ENCODE assay signal across 14 cellular contexts in the genomic region with DNA sequence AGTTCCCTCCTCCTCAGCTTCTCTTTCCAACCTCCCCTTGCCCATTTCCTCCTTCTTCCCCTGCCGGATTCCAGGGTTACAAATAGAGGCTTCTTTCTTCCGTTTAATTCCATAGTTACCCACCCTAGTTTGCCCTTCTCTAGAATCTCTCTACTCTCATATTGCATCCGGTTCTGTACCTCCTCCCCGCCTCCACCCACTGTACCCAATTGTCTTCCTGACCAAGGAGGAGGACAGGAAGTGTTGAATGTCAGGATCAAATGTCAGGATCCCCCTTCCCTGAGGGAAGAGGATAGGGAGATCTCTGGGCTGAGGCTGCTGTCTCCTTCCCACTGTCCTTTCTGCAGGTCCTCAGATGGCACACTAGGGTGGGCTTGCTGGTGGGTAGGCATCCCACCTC. TPM values are rescaled to one million over a fixed set of nuclear protein-coding genes. Genes with fewer than 3 reads are reported as not detected.
A peak's percentile ranks its signal among the peaks of the same experiment; 100 is the strongest.
DNase-seq lines count a peak whose midpoint lies in the region; ATAC-seq and TF ChIP-seq lines count a peak whose summit lies in the region.
"Had no signal": no experiment of that assay in that cellular context is flagged by ENCODE, and none has a peak within 500 bp of the region (broad histone marks: within the 10 kb centered on the region; RNA-seq: fewer than 3 reads in every experiment).

No MANE protein-coding gene starts in this region.

- no peak overlapping the region for H2AFZ ChIP-seq in GM23338

- H3K79me2 ChIP-seq in GM23338 (replicated peaks; ENCODE audit: insufficient read depth) (peaks cover 91% of the 10 kb centered on the region), mesendoderm (ENCODE audit: control insufficient read depth, insufficient read depth, low read length) (peaks cover 33% of the 10 kb centered on the region)

- no peak overlapping the region for H2BK120ac ChIP-seq in mesendoderm (ENCODE audit: low read depth, low read length)

- H3K4ac ChIP-seq in mesendoderm (ENCODE audit: low read depth, low read length), result no peak overlapping the region

- H3K4me2 ChIP-seq in GM23338 (peak overlapping the region; percentile 69), mesendoderm (ENCODE audit: low read length) (no peak overlapping the region)

- peaks cover 0 to 2% (median 0%) of the 10 kb centered on the region in 8 donors for H3K9me3 Mint-ChIP-seq in CD4-positive, alpha-beta memory T cell
- H3K9me3 Mint-ChIP-seq in GM23338, result no peaks in the 10 kb centered on the region
- no peaks in the 10 kb centered on the region for H3K9me3 Mint-ChIP-seq in activated T-cell treated with anti-CD3 and anti-CD28 coated beads, Interleukin-2, amount 50 U/mL, for 72 hours
- H3K9me3 Mint-ChIP-seq: CD8-positive, alpha-beta T cell; naive thymus-derived CD8-positive, alpha-beta T cell had no signal

- H3K27me3 Mint-ChIP-seq in CD4-positive, alpha-beta memory T cell, result no peaks in the 10 kb centered on the region
- no peaks in the 10 kb centered on the region for H3K27me3 Mint-ChIP-seq in GM23338 (ENCODE audit: insufficient read depth, low read depth, poor library complexity)
- H3K27me3 Mint-ChIP-seq in activated T-cell treated with anti-CD3 and anti-CD28 coated beads, Interleukin-2, amount 50 U/mL, for 72 hours (ENCODE audit: low read depth), result no peaks in the 10 kb centered on the region
- H3K27me3 Mint-ChIP-seq: naive thymus-derived CD8-positive, alpha-beta T cell had no signal

- H3K9me3 ChIP-seq in CD4-positive, alpha-beta memory T cell (ENCODE audit: control insufficient read depth in 1 of 2, low read length in 2 of 2), result no peaks in the 10 kb centered on the region
- H3K9me3 ChIP-seq in SK-N-MC (ENCODE audit: low read depth, low read length) (no peaks in the 10 kb centered on the region), prostate gland (no peaks in the 10 kb centered on the region)
- H3K9me3 ChIP-seq: esophagus muscularis mucosa had no signal

- peak overlapping the region in 4 of 7 donors; percentile 15 to 55 (median 28) for H3K27ac Mint-ChIP-seq in CD4-positive, alpha-beta memory T cell
- H3K27ac Mint-ChIP-seq in GM23338, result peak overlapping the region; percentile 75
- no peak overlapping the region for H3K27ac Mint-ChIP-seq in activated T-cell treated with anti-CD3 and anti-CD28 coated beads, Interleukin-2, amount 50 U/mL, for 72 hours

- 0 out of 2 replicates have a peak, but pooled peaks cover 3% of the 10 kb centered on the region for H3F3A ChIP-seq in GM23338 (replicated peaks; ENCODE audit: low read depth)

- no peaks in the 10 kb centered on the region for H3K4me1 ChIP-seq in CD4-positive, alpha-beta memory T cell (ENCODE audit: insufficient read depth, low read length)
- H3K4me1 ChIP-seq in GM23338 (ENCODE audit: insufficient read depth) (peaks cover 13% of the 10 kb centered on the region), mesendoderm (ENCODE audit: control insufficient read depth, low read depth, low read length) (peaks cover 9% of the 10 kb centered on the region), prostate gland (replicated peaks) (no peaks in the 10 kb centered on the region)

- TF ChIP-seq CTCF in GM23338 (conservative IDR thresholded peaks at IDR 0.05; ENCODE audit: low read depth in 2 of 2) (no peak), prostate gland (IDR thresholded peaks at IDR 0.05) (no peak)

- H3K36me3 ChIP-seq in CD4-positive, alpha-beta memory T cell (ENCODE audit: insufficient read depth, low read length), result peaks cover 22% of the 10 kb centered on the region
- H3K36me3 ChIP-seq in GM23338 (ENCODE audit: insufficient read depth), result peaks cover 28% of the 10 kb centered on the region
- peaks cover 38% of the 10 kb centered on the region for H3K36me3 ChIP-seq in SK-N-MC (ENCODE audit: insufficient read depth, low read length)
- H3K36me3 ChIP-seq in mesendoderm (ENCODE audit: control insufficient read depth, insufficient read depth, low read length), result peaks cover 2% of the 10 kb centered on the region
- no peaks in the 10 kb centered on the region for H3K36me3 ChIP-seq in prostate gland

- H3K4me3 ChIP-seq in CD4-positive, alpha-beta memory T cell (ENCODE audit: low read length in 2 of 2), result no peak overlapping the region
- H3K4me3 ChIP-seq in GM23338 (peak overlapping the region; percentile 5; the same call in 1 of the 2 replicates), SK-N-MC (no peak overlapping the region), mesendoderm (ENCODE audit: low read length) (no peak overlapping the region), prostate gland (no peak overlapping the region)
- H3K4me3 ChIP-seq: esophagus muscularis mucosa had no signal

- ATAC-seq in GM23338 (peak; percentile 98), HG03135 (IDR thresholded peaks at IDR 0.05; ENCODE audit: unreplicated experiment) (no peak), GM18519 (IDR thresholded peaks at IDR 0.05; ENCODE audit: low FRiP score, unreplicated experiment) (no peak)
- no peak for ATAC-seq in activated T-cell treated with anti-CD3 and anti-CD28 coated beads, Interleukin-2, amount 50 U/mL, for 72 hours (replicated peaks in 1 of 2)
- ATAC-seq: CD8-positive, alpha-beta T cell; naive thymus-derived CD8-positive, alpha-beta T cell had no signal

- H4K5ac ChIP-seq in mesendoderm (ENCODE audit: low read length), result no peak overlapping the region

- no peak overlapping the region for H3K18ac ChIP-seq in mesendoderm (ENCODE audit: low read length)

- no peak overlapping the region for H3K23ac ChIP-seq in mesendoderm (ENCODE audit: low read length)

- H3K9ac ChIP-seq in SK-N-MC (ENCODE audit: insufficient read length), result no peak overlapping the region
- no peak overlapping the region for H3K9ac ChIP-seq in mesendoderm (ENCODE audit: low read length)

- intact Hi-C loops in CD4-positive, alpha-beta memory T cell (cut with micrococcal nuclease), result no loop called here
- intact Hi-C loops in prostate gland (cut with DNase I), result no loop called here

- no peak overlapping the region for H3K4me3 Mint-ChIP-seq in CD4-positive, alpha-beta memory T cell
- peak overlapping the region; percentile 45 for H3K4me3 Mint-ChIP-seq in GM23338
- H3K4me3 Mint-ChIP-seq in activated T-cell treated with anti-CD3 and anti-CD28 coated beads, Interleukin-2, amount 50 U/mL, for 72 hours, result no peak overlapping the region
- H3K4me3 Mint-ChIP-seq: CD8-positive, alpha-beta T cell had no signal

- H3K36me3 Mint-ChIP-seq in CD4-positive, alpha-beta memory T cell, result peaks cover 12 to 21% of the 10 kb centered on the region in 2 donors
- peaks cover 28% of the 10 kb centered on the region for H3K36me3 Mint-ChIP-seq in GM23338 (ENCODE audit: low read depth)
- H3K36me3 Mint-ChIP-seq in activated T-cell treated with anti-CD3 and anti-CD28 coated beads, Interleukin-2, amount 50 U/mL, for 72 hours (ENCODE audit: insufficient read depth in 2 of 2), result peaks cover 0 to 13% of the 10 kb centered on the region in 2 donors

- H3K79me1 ChIP-seq in mesendoderm (ENCODE audit: low read length), result peaks cover 6% of the 10 kb centered on the region

- H4K20me1 ChIP-seq in GM23338 (replicated peaks; ENCODE audit: insufficient read depth), result peaks cover 31% of the 10 kb centered on the region

- CTCF ChIA-PET in CD4-positive, alpha-beta memory T cell (lab: Charles Lee; ENCODE audit: partially characterized antibody), result no interaction called here

- POLR2A ChIA-PET in CD4-positive, alpha-beta memory T cell (lab: Charles Lee; ENCODE audit: partially characterized antibody), result no interaction called here

- H3K9me2 ChIP-seq in GM23338 (ENCODE audit: insufficient read depth), result no peaks in the 10 kb centered on the region

- no CpG with 5 or more reads among the region's 4 CpGs for WGBS in mesendoderm (ENCODE audit: extremely low coverage, insufficient coverage, low lambda C conversion rate)
- WGBS in prostate gland, result 44% methylated on average over 4 of the region's 4 CpGs

- no peak for TF ChIP-seq POLR2A in prostate gland (IDR thresholded peaks at IDR 0.05)

- H2BK5ac ChIP-seq in mesendoderm (ENCODE audit: low read length), result no peak overlapping the region

- no peak overlapping the region for H4K8ac ChIP-seq in mesendoderm (ENCODE audit: low read depth, low read length)

- no peak for DNase-seq in CD4-positive, alpha-beta memory T cell
- DNase-seq in GM23338 (ENCODE audit: low spot score), result peak; percentile 74
- no peak for DNase-seq in SK-N-MC (ENCODE audit: low read depth, low spot score)
- peak; percentile 81 for DNase-seq in mesendoderm
- no peak for DNase-seq in activated T-cell treated with anti-CD3 and anti-CD28 coated beads, Interleukin-2, amount 50 U/mL, for 72 hours
- DNase-seq in prostate gland (ENCODE audit: low spot score), result no peak
- DNase-seq: CD8-positive, alpha-beta T cell; KG1; naive thymus-derived CD8-positive, alpha-beta T cell; NCI-H187 treated with DMSO at 0.1 percent for 48 hours; stimulated activated CD8-positive, alpha-beta memory T cell treated with anti-CD3 and anti-CD28 coated beads, Interleukin-4, amount 100 ng/mL, for 48 hours had no signal

- H3K27me3 ChIP-seq in CD4-positive, alpha-beta memory T cell (ENCODE audit: insufficient read depth, low read length), result no peaks in the 10 kb centered on the region
- no peaks in the 10 kb centered on the region for H3K27me3 ChIP-seq in GM23338 (ENCODE audit: insufficient read depth)
- H3K27me3 ChIP-seq in mesendoderm (ENCODE audit: insufficient read depth, low read length, poor library complexity), result no peaks in the 10 kb centered on the region
- no peaks in the 10 kb centered on the region for H3K27me3 ChIP-seq in prostate gland (replicated peaks; ENCODE audit: insufficient read depth)
- H3K27me3 ChIP-seq: esophagus muscularis mucosa had no signal

- H3K4me1 Mint-ChIP-seq in CD4-positive, alpha-beta memory T cell, result peaks cover 9 to 17% (median 14%) of the 10 kb centered on the region in 4 donors
- H3K4me1 Mint-ChIP-seq in GM23338, result peaks cover 16% of the 10 kb centered on the region
- peaks cover 17% of the 10 kb centered on the region for H3K4me1 Mint-ChIP-seq in activated T-cell treated with anti-CD3 and anti-CD28 coated beads, Interleukin-2, amount 50 U/mL, for 72 hours (ENCODE audit: low read depth)

- H2AK5ac ChIP-seq in mesendoderm (ENCODE audit: low read length), result no peak overlapping the region

- H2BK15ac ChIP-seq in mesendoderm (replicated peaks; ENCODE audit: low read depth), result no peak overlapping the region

- H3K56ac ChIP-seq in mesendoderm (ENCODE audit: low read length), result no peak overlapping the region

- H3K27ac ChIP-seq in CD4-positive, alpha-beta memory T cell (ENCODE audit: low read depth, low read length), result no peak overlapping the region
- H3K27ac ChIP-seq in GM23338 (ENCODE audit: low read depth) (0 out of 2 replicates have a peak overlapping the region, but pooled peaks have one; percentile 0), SK-N-MC (peak overlapping the region; percentile 10; the same call in 1 of the 2 replicates), mesendoderm (ENCODE audit: low read depth, low read length) (no peak overlapping the region), prostate gland (no peak overlapping the region)
- H3K27ac ChIP-seq: esophagus muscularis mucosa had no signal

RNA-seq across cellular contexts. Expression of gene LARP4, which starts 25.2 kb away (rescaled TPM):
- 10 to 100 TPM; 38.7 to 40.7 TPM for total RNA-seq in CD4-positive, alpha-beta memory T cell
- polyA plus RNA-seq in CD4-positive, alpha-beta memory T cell, result 10 to 100 TPM; 14.2 to 20.1 TPM
- 55.9 and 59.1 TPM in 2 replicates for total RNA-seq in GM23338 (2014; rRNA removed; shearing (Covaris generic))
- polyA plus RNA-seq in GM23338 (2016; fragmentation: Nextera tagmentation; extraction: Ambion mirVana), result 76.8 and 88.8 TPM in 2 replicates
- polyA plus RNA-seq in mesendoderm (2013, experiment 1 of 2), result 49.6 TPM
- polyA plus RNA-seq in mesendoderm (2013, experiment 2 of 2), result 50.1 TPM
- total RNA-seq in activated T-cell treated with anti-CD3 and anti-CD28 coated beads, Interleukin-2, amount 50 U/mL, for 72 hours, result 10 to 100 TPM; 51.3 to 66.1 TPM
- total RNA-seq in prostate gland, result 10 to 100 TPM; 29.7 to 32.9 TPM

RNA-seq across cellular contexts. Expression of gene FAM186A, which starts 29.4 kb away (rescaled TPM):
- not detected for total RNA-seq in CD4-positive, alpha-beta memory T cell
- polyA plus RNA-seq in CD4-positive, alpha-beta memory T cell, result under 1 TPM in 1 of 2 donors, not detected in 1; 0.09 TPM
- not detected in 2 replicates for total RNA-seq in GM23338 (2014; rRNA removed; shearing (Covaris generic))
- polyA plus RNA-seq in GM23338 (2016; fragmentation: Nextera tagmentation; extraction: Ambion mirVana), result not detected in 2 replicates
- not detected for polyA plus RNA-seq in mesendoderm (2013, experiment 1 of 2)
- not detected for polyA plus RNA-seq in mesendoderm (2013, experiment 2 of 2)
- total RNA-seq in activated T-cell treated with anti-CD3 and anti-CD28 coated beads, Interleukin-2, amount 50 U/mL, for 72 hours, result not detected
- under 1 TPM in 1 of 2 donors, not detected in 1; 0.51 TPM for total RNA-seq in prostate gland
- total RNA-seq: CD8-positive, alpha-beta T cell; esophagus muscularis mucosa; naive thymus-derived CD8-positive, alpha-beta T cell had no signal

Comparison
In these comparisons a context has a peak if more than half of its experiments do, and no peak if none do; other contexts are left out.
1. DNase-seq: peak in GM23338 (single experiment) and mesendoderm (single experiment); none in CD4-positive, alpha-beta memory T cell (0 of 5), SK-N-MC (single experiment), activated T-cell treated with anti-CD3 and anti-CD28 coated beads, Interleukin-2, amount 50 U/mL, for 72 hours (0 of 2) and prostate gland (single experiment).
2. H3K27ac ChIP-seq: peak in GM23338 (single experiment) and SK-N-MC (single experiment); none in CD4-positive, alpha-beta memory T cell (single experiment), mesendoderm (single experiment) and prostate gland (0 of 2).